ENCODE assay signal across 32 cellular contexts in genomic region chr6:88577461-88577860, GRCh38.
"Had no signal": no experiment of that assay in that cellular context is flagged by ENCODE, and none has a peak within 500 bp of the region (broad histone marks: within the 10 kb centered on the region; RNA-seq: fewer than 3 reads in every experiment).

No MANE protein-coding gene starts in this region.

- H3K9me3 ChIP-seq: body of pancreas, breast epithelium had no signal

- ATAC-seq: activated naive CD4-positive, alpha-beta T cell treated with anti-CD3 and anti-CD28 coated beads, Interleukin-2, amount 50 U/mL, for 72 hours; activated naive CD8-positive, alpha-beta T cell treated with anti-CD3 and anti-CD28 coated beads, Interleukin-2, amount 50 U/mL, for 24 hours; activated T-cell treated with anti-CD3 and anti-CD28 coated beads, Interleukin-2, amount 50 U/mL, for 4 hours; activated T-helper 17 cell treated with anti-CD3 and anti-CD28 coated beads, Interleukin-2, amount 50 U/mL, for 72 hours; body of pancreas had no signal

- DNase-seq: activated effector memory CD4-positive, alpha-beta T cell treated with anti-CD3 and anti-CD28 coated beads, Interleukin-2, amount 50 U/mL, for 16 hours; activated effector memory CD4-positive, alpha-beta T cell treated with Interleukin-2 at 50 U/mL for 16 hours; activated gamma-delta T cell; activated gamma-delta T cell treated with Interleukin-2 at 50 U/mL for 16 hours; activated naive CD4-positive, alpha-beta T cell; activated naive CD4-positive, alpha-beta T cell treated with anti-CD3 and anti-CD28 coated beads for 36 hours; activated naive CD4-positive, alpha-beta T cell treated with anti-CD3 and anti-CD28 coated beads, Interleukin-2, amount 10 ng/mL, durations not matched to agents 7 days and 5 days; activated naive CD4-positive, alpha-beta T cell treated with anti-CD3 and anti-CD28 coated beads, Interleukin-2, amount 50 U/mL, for 16 hours; activated naive CD4-positive, alpha-beta T cell treated with Interleukin-2 at 50 U/mL for 16 hours; activated naive CD8-positive, alpha-beta T cell treated with anti-CD3 and anti-CD28 coated beads for 36 hours; activated naive CD8-positive, alpha-beta T cell treated with anti-CD3 and anti-CD28 coated beads, Interleukin-2, amount 10 ng/mL, durations not matched to agents 7 days and 5 days; activated naive CD8-positive, alpha-beta T cell treated with anti-CD3 and anti-CD28 coated beads, Interleukin-2, amount 50 U/mL, for 24 hours; activated T-cell treated with anti-CD3 and anti-CD28 coated beads, Interleukin-2, amount 50 U/mL, for 1 hour; activated T-cell treated with anti-CD3 and anti-CD28 coated beads, Interleukin-2, amount 50 U/mL, for 24 hours; activated T-cell treated with anti-CD3 and anti-CD28 coated beads, Interleukin-2, amount 50 U/mL, for 4 hours; activated T-cell treated with anti-CD3 and anti-CD28 coated beads, Interleukin-2, amount 50 U/mL, for 48 hours; activated T-cell treated with anti-CD3 and anti-CD28 coated beads, Interleukin-2, amount 50 U/mL, for 72 hours; adrenal gland; amniotic stem cell; amygdala; anterior cingulate cortex; aorta; body of pancreas; brain microvascular endothelial cell; caudate nucleus; central memory CD4-positive, alpha-beta T cell; cerebellar nuclear complex had no signal

- H3K4me3 ChIP-seq: adrenal gland, ascending aorta, body of pancreas, breast epithelium, cardiac muscle cell had no signal

- H3K4me1 ChIP-seq: adrenal gland, ascending aorta, body of pancreas, breast epithelium had no signal

- H3K36me3 ChIP-seq: adrenal gland, ascending aorta, brain microvascular endothelial cell, breast epithelium, cardiac muscle cell had no signal
